16 cellular contexts compared by ENCODE assay signal in genomic region chr3:19596408-19596807, GRCh38.
DNase-seq lines count a peak whose midpoint lies in the region; ATAC-seq and TF ChIP-seq lines count a peak whose summit lies in the region.
"Had no signal": no experiment of that assay in that cellular context is flagged by ENCODE, and none has a peak within 500 bp of the region (broad histone marks: within the 10 kb centered on the region; RNA-seq: fewer than 3 reads in every experiment).

No MANE protein-coding gene starts in this region.

- no peaks in the 10 kb centered on the region for H3K9me3 Mint-ChIP-seq in endothelial cell (ENCODE audit: unreplicated experiment)

- H3K36me3 Mint-ChIP-seq in endothelial cell (ENCODE audit: low read depth, unreplicated experiment), result no peaks in the 10 kb centered on the region
- H3K36me3 Mint-ChIP-seq: WTC11 had no signal

- peak; percentile 75 for ATAC-seq in GM18505 (IDR thresholded peaks at IDR 0.05; ENCODE audit: unreplicated experiment)
- peak; percentile 75 for ATAC-seq in GM21367 (IDR thresholded peaks at IDR 0.05; ENCODE audit: unreplicated experiment)
- peak; percentile 75 for ATAC-seq in HG02938 (IDR thresholded peaks at IDR 0.05; ENCODE audit: unreplicated experiment)
- peak; percentile 61 for ATAC-seq in HG03469 (IDR thresholded peaks at IDR 0.05; ENCODE audit: unreplicated experiment)
- ATAC-seq: left ventricle myocardium superior, WTC11 had no signal

- H3K27me3 Mint-ChIP-seq in endothelial cell (ENCODE audit: unreplicated experiment), result peaks cover 4% of the 10 kb centered on the region

- no peak overlapping the region for H3K4me3 Mint-ChIP-seq in endothelial cell (ENCODE audit: unreplicated experiment)
- H3K4me3 Mint-ChIP-seq: WTC11 had no signal

- DNase-seq in epidermal melanocyte (ENCODE audit: insufficient read length, low spot score), result no peak
- no peak for DNase-seq in NCI-H2081 (lab: John Stamatoyannopoulos, UW)
- DNase-seq in endothelial cell (ENCODE audit: low spot score), result no peak
- no peak for DNase-seq in putamen (ENCODE audit: low spot score)
- DNase-seq: activated naive CD4-positive, alpha-beta T cell treated with Interleukin-2 at 50 U/mL for 16 hours; brain microvascular endothelial cell; left ventricle myocardium superior; NCI-H2029 treated with DMSO at 0.1 percent for 48 hours; NCI-H69; PC-9; stimulated activated CD4-positive, alpha-beta T cell treated with anti-CD3 and anti-CD28 coated beads, Interleukin-12 subunit alpha, Interleukin-12 subunit beta, amount 100 ng/mL, for 4 hours had no signal

- no peaks in the 10 kb centered on the region for H3K4me1 Mint-ChIP-seq in endothelial cell (ENCODE audit: unreplicated experiment)
- H3K4me1 Mint-ChIP-seq: WTC11 had no signal

- no peak for TF ChIP-seq CTCF in endothelial cell (IDR thresholded peaks at IDR 0.05; ENCODE audit: unreplicated experiment)

- H3K27ac Mint-ChIP-seq in endothelial cell (ENCODE audit: unreplicated experiment), result no peak overlapping the region
- H3K27ac Mint-ChIP-seq: WTC11 had no signal

- TF ChIP-seq POLR2A in GM18505 (IDR thresholded peaks at IDR 0.05; ENCODE audit: borderline replicate concordance, extremely low read depth, insufficient read depth, insufficient read length), result no peak
